In genomic region chr19:45159204-45159970, GRCh38 we compare ENCODE assay signal across 21 cellular contexts. TPM values are rescaled to one million over a fixed set of nuclear protein-coding genes. Genes with fewer than 3 reads are reported as not detected.
"Had no signal": no experiment of that assay in that cellular context is flagged by ENCODE, and none has a peak within 500 bp of the region (broad histone marks: within the 10 kb centered on the region; RNA-seq: fewer than 3 reads in every experiment).

No MANE protein-coding gene starts in this region.

- H3K4me3 ChIP-seq: heart right ventricle, mucosa of descending colon, ovary, suprapubic skin, thyroid gland, uterus had no signal

- H3K36me3 Mint-ChIP-seq: type B pancreatic cell had no signal

- H3K9me3 Mint-ChIP-seq: naive thymus-derived CD8-positive, alpha-beta T cell; type B pancreatic cell had no signal

- ATAC-seq: esophagus mucosa; heart right ventricle; left lobe of liver; mucosa of descending colon; naive thymus-derived CD8-positive, alpha-beta T cell; right cardiac atrium; stimulated activated naive CD8-positive, alpha-beta T cell treated with anti-CD3 and anti-CD28 coated beads, Interleukin-15, Interleukin-2, amounts not matched to agents 100 U/mL and 50 U/mL, for 24 hours had no signal

- H3K9me3 ChIP-seq: heart right ventricle, mucosa of descending colon, ovary, suprapubic skin, thyroid gland, uterus had no signal

- H3K27ac ChIP-seq: heart right ventricle, ovary, suprapubic skin, thyroid gland, uterus had no signal

- H3K27me3 ChIP-seq: ovary, thyroid gland, uterus had no signal

- H3K4me1 ChIP-seq: uterus had no signal

- DNase-seq: effector memory CD4-positive, alpha-beta T cell; heart right ventricle; hypothalamus; islet precursor cell; mammary epithelial cell; mucosa of descending colon; naive thymus-derived CD8-positive, alpha-beta T cell; ovary; right cardiac atrium; small intestine; stimulated activated CD4-positive, alpha-beta T cell treated with anti-CD3 and anti-CD28 coated beads, Interleukin-12 subunit alpha, Interleukin-12 subunit beta, amount 100 ng/mL, for 4 hours; stimulated activated CD4-positive, alpha-beta T cell treated with anti-CD3 and anti-CD28 coated beads, Interleukin-2, amount 100 ng/mL, for 48 hours; stimulated activated naive CD8-positive, alpha-beta T cell treated with anti-CD3 and anti-CD28 coated beads, Interleukin-15, Interleukin-2, amounts not matched to agents 100 U/mL and 50 U/mL, for 24 hours; thyroid gland; uterus had no signal

- H3K36me3 ChIP-seq: heart right ventricle, ovary, suprapubic skin, thyroid gland, uterus had no signal

RNA-seq across cellular contexts. Expression of gene NKPD1, which starts 1.4 kb away (rescaled TPM):
- total RNA-seq: left lobe of liver, mucosa of descending colon, posterior vena cava had no signal
- polyA plus RNA-seq: fibroblast of lung had no signal
